Comparison of ENCODE assay signal across 12 cellular contexts in the genomic region with DNA sequence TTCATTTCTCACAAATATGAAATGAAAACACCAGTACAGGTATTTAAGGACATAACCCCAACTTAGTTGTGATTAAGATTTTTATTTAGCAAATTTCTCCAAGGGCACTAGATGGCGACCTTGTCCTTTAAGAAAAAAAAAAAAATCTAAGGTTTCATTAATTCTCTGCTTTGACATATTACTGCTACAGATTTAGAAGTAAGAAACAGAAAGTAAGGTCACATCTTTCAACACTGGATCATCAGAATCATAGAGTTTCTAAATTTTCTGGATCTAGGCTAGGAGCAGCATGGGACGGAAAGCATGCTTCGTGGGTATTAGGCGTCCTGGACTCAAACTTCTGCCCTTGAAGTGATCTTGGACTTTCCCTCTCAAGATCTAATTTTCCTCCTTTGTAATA.
DNase-seq lines count a peak whose midpoint lies in the region; ATAC-seq and TF ChIP-seq lines count a peak whose summit lies in the region.
"Had no signal": no experiment of that assay in that cellular context is flagged by ENCODE, and none has a peak within 500 bp of the region (broad histone marks: within the 10 kb centered on the region; RNA-seq: fewer than 3 reads in every experiment).

No MANE protein-coding gene starts in this region.

- H3K36me3 ChIP-seq in breast epithelium (no peaks in the 10 kb centered on the region), upper lobe of right lung (no peaks in the 10 kb centered on the region)
- H3K36me3 ChIP-seq: sigmoid colon had no signal

- BruUV-seq in MCF 10A (replicated peaks; lab: Mats Ljungman, UMichigan), result no TSS peak

- no peaks in the 10 kb centered on the region for H3K9me3 Mint-ChIP-seq in MCF 10A (ENCODE audit: unreplicated experiment)

- peaks cover 54% of the 10 kb centered on the region for H3K27me3 Mint-ChIP-seq in MCF 10A (ENCODE audit: insufficient read depth, unreplicated experiment)

- ATAC-seq in right cardiac atrium (no peak), upper lobe of right lung (no peak), HG02759 (IDR thresholded peaks at IDR 0.05; ENCODE audit: unreplicated experiment) (no peak)

- in situ Hi-C loops in SK-MEL-5 (cut with HindIII; ENCODE audit: low pct_unique_long_range_greater_than_20kb, low sequenced_read_pairs), result no loop called here

- TF ChIP-seq POLR2A in breast epithelium (IDR thresholded peaks at IDR 0.05), result no peak

- no peak overlapping the region for H3K4me3 ChIP-seq in breast epithelium
- peak overlapping the region; percentile 23 for H3K4me3 ChIP-seq in right cardiac atrium (ENCODE audit: low read length)
- H3K4me3 ChIP-seq in upper lobe of right lung, result peak overlapping the region; percentile 67

- no peaks in the 10 kb centered on the region for H3K4me1 ChIP-seq in breast epithelium
- H3K4me1 ChIP-seq in right cardiac atrium (ENCODE audit: control insufficient read depth, insufficient read depth, low read length), result no peaks in the 10 kb centered on the region
- no peaks in the 10 kb centered on the region for H3K4me1 ChIP-seq in upper lobe of right lung

- CTCF ChIA-PET in MCF 10A (lab: Yijun Ruan, JAX), result interaction anchor here (0.6 to 1.0 kb wide), 5 partner anchors 17 to 946 kb away, joined by 3 to 6 read pairs (median 3); no protein-coding TSS in a partner anchor

- no peaks in the 10 kb centered on the region for H3K36me3 Mint-ChIP-seq in MCF 10A (ENCODE audit: insufficient read depth, unreplicated experiment)

- POLR2A ChIA-PET in MCF 10A (lab: Yijun Ruan, JAX), result no interaction called here

- no peaks in the 10 kb centered on the region for H3K9me3 ChIP-seq in breast epithelium
- H3K9me3 ChIP-seq in right cardiac atrium (ENCODE audit: control insufficient read depth, low read length), result no peaks in the 10 kb centered on the region
- H3K9me3 ChIP-seq in upper lobe of right lung, result no peaks in the 10 kb centered on the region
- H3K9me3 ChIP-seq: sigmoid colon had no signal

- H3K27ac ChIP-seq in breast epithelium (no peak overlapping the region), right cardiac atrium (ENCODE audit: low read length) (no peak overlapping the region), upper lobe of right lung (peak overlapping the region; percentile 14)

- intact Hi-C loops in MCF 10A (cut with micrococcal nuclease), result no loop called here
- intact Hi-C loops in breast epithelium (cut with DNase I; ENCODE audit: low total_unique reads), result no loop called here
- intact Hi-C loops in right cardiac atrium (cut with DNase I), result no loop called here
- intact Hi-C loops in upper lobe of right lung (cut with DNase I), result no loop called here

- TF ChIP-seq CTCF in MCF 10A (IDR thresholded peaks at IDR 0.05; ENCODE audit: unreplicated experiment) (peak; percentile 42), breast epithelium (IDR thresholded peaks at IDR 0.05) (peak in 1 of 3 donors; percentile 33), upper lobe of right lung (IDR thresholded peaks at IDR 0.05) (peak; percentile 57)

- peaks cover 3% of the 10 kb centered on the region for H3K4me1 Mint-ChIP-seq in MCF 10A (ENCODE audit: insufficient read depth, unreplicated experiment)

- no peak overlapping the region for H3K4me3 Mint-ChIP-seq in MCF 10A (ENCODE audit: unreplicated experiment)

- 28% methylated on average over 4 of the region's 4 CpGs for WGBS in right cardiac atrium

- no peak overlapping the region for H3K27ac Mint-ChIP-seq in MCF 10A (ENCODE audit: low read depth, unreplicated experiment)

- H3K27me3 ChIP-seq in breast epithelium (peaks cover 0 to 11% of the 10 kb centered on the region in 2 donors), right cardiac atrium (ENCODE audit: control insufficient read depth, insufficient read depth) (no peaks in the 10 kb centered on the region), upper lobe of right lung (no peaks in the 10 kb centered on the region)
- H3K27me3 ChIP-seq: sigmoid colon had no signal

- DNase-seq in MCF 10A (ENCODE audit: unreplicated experiment), result peak; percentile 15
- no peak for DNase-seq in breast epithelium (ENCODE audit: low spot score in 2 of 2)
- peak; percentile 48 for DNase-seq in SK-MEL-5 (ENCODE audit: low read depth, low spot score)
- DNase-seq in right cardiac atrium, result no peak
- DNase-seq in upper lobe of right lung, result no peak
- no peak for DNase-seq in ecto neural progenitor cell (ENCODE audit: low spot score)
- no peak for DNase-seq in COLO668 (lab: John Stamatoyannopoulos, UW; ENCODE audit: unreplicated experiment)
- DNase-seq: anterior cingulate cortex, Calu3, SHP77, sigmoid colon had no signal

Comparison
In these comparisons a context has a peak if more than half of its experiments do, and no peak if none do; other contexts are left out.
1. DNase-seq: peak in MCF 10A (single experiment) and SK-MEL-5 (single experiment); none in breast epithelium (0 of 2), right cardiac atrium (0 of 3), upper lobe of right lung (single experiment), ecto neural progenitor cell (single experiment) and COLO668 (single experiment).
2. H3K4me3 ChIP-seq: peak in right cardiac atrium (single experiment) and upper lobe of right lung (single experiment); none in breast epithelium (0 of 3).